In the genomic region with DNA sequence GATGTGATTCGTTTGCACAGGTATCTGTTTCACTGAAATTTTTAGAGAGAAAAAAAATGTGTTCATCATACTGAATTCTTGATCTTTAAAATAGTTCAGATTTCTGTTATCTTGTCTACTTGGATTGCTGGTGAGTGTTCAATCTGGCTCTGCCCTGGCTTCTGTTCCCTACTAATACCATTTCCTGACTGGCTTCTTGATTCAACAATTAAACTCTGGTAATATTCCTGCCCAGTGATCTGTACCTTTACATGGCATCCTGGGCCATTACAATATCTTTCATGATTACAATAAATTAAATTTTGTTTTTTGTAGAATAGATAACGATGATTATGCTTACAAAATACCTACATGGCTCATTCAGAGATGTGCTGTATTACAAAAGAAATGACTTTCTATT, we compare ENCODE assay signal across 1 cellular context.
A peak's percentile ranks its signal among the peaks of the same experiment; 100 is the strongest.
TF ChIP-seq lines count a peak whose summit lies in the region.

No MANE protein-coding gene starts in this region.

TF ChIP-seq in SK-N-SH, 30 proteins besides CTCF, POLR2A, EP300 and RAD21 (continued from another document):
- TF ChIP-seq SIN3A (IDR thresholded peaks at IDR 0.05; ENCODE audit: borderline replicate concordance, low read depth, low read length) (no peak), TCF12 (IDR thresholded peaks at IDR 0.05) (no peak), SMC3 (IDR thresholded peaks at IDR 0.05; ENCODE audit: low read depth, low read length) (no peak), NRF1 (IDR thresholded peaks at IDR 0.05; ENCODE audit: low read depth, low read length) (no peak), POLR2AphosphoS5 (IDR thresholded peaks at IDR 0.05; ENCODE audit: low read depth, low read length) (no peak), NFIC (IDR thresholded peaks at IDR 0.05; ENCODE audit: borderline replicate concordance) (no peak), MXI1 (IDR thresholded peaks at IDR 0.05; ENCODE audit: low read depth, low read length) (0 out of 2 replicates have a peak, but pooled peaks have one; percentile 11), EZH2phosphoT487 (IDR thresholded peaks at IDR 0.05; ENCODE audit: borderline replicate concordance, low read depth) (no peak), TAF1 (IDR thresholded peaks at IDR 0.05; ENCODE audit: borderline replicate concordance, low read depth, low read length) (no peak), ZBTB33 (IDR thresholded peaks at IDR 0.05; ENCODE audit: borderline replicate concordance, low read depth) (no peak), JUND (IDR thresholded peaks at IDR 0.05) (no peak), GABPA (IDR thresholded peaks at IDR 0.05; ENCODE audit: low read depth) (no peak)
- TF ChIP-seq, protein P1, sequence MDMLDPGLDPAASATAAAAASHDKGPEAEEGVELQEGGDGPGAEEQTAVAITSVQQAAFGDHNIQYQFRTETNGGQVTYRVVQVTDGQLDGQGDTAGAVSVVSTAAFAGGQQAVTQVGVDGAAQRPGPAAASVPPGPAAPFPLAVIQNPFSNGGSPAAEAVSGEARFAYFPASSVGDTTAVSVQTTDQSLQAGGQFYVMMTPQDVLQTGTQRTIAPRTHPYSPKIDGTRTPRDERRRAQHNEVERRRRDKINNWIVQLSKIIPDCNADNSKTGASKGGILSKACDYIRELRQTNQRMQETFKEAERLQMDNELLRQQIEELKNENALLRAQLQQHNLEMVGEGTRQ (IDR thresholded peaks at IDR 0.05; ENCODE audit: borderline replicate concordance, low read depth, low read length) = no peak
